14 cellular contexts compared by ENCODE assay signal in genomic region chr15:40962317-40962716, GRCh38. TPM values are rescaled to one million over a fixed set of nuclear protein-coding genes. Genes with fewer than 3 reads are reported as not detected.
DNase-seq lines count a peak whose midpoint lies in the region; ATAC-seq, FAIRE-seq and TF ChIP-seq lines count a peak whose summit lies in the region.
"Not testable (repeated sequence)": the region's sequence is repeated elsewhere in the genome, so short reads cannot be mapped to it uniquely, and the experiment has no call there.
"Had no signal": no experiment of that assay in that cellular context is flagged by ENCODE, and none has a peak within 500 bp of the region (broad histone marks: within the 10 kb centered on the region; RNA-seq: fewer than 3 reads in every experiment).

No MANE protein-coding gene starts in this region.

- in situ Hi-C loops in K562 (cut with MboI), result not testable (repeated sequence)

- not testable (repeated sequence) for H3K9me3 Mint-ChIP-seq in activated naive CD4-positive, alpha-beta T cell treated with anti-CD3 and anti-CD28 coated beads, Interleukin-2, amount 10 ng/mL, durations not matched to agents 7 days and 5 days; endothelial cell (ENCODE audit: unreplicated experiment); neural progenitor cell
- peaks cover 11% of the 10 kb centered on the region for H3K9me3 Mint-ChIP-seq in nephron progenitor cell

- not testable (repeated sequence) for H3K9me1 ChIP-seq in K562 (ENCODE audit: control insufficient read depth, insufficient read depth, low read length)

- POLR2A ChIA-PET in K562 (lab: Yijun Ruan, JAX), result interaction anchor here (0.6 to 0.7 kb wide), 3 partner anchors 9 to 185 kb away, joined by 3 read pairs; partner anchors contain the start of gene CHAC1

- H3K36me3 ChIP-seq in RWPE2 (ENCODE audit: low read depth); K562 (ENCODE audit: control insufficient read depth, insufficient read depth, low read length); neural progenitor cell; testis (ENCODE audit: low read depth, missing control alignments): not testable (repeated sequence)

- H2AFZ ChIP-seq in K562 (ENCODE audit: low read depth, low read length); neural progenitor cell (replicated peaks): not testable (repeated sequence)

- H3K4me3 Mint-ChIP-seq in activated naive CD4-positive, alpha-beta T cell treated with anti-CD3 and anti-CD28 coated beads, Interleukin-2, amount 10 ng/mL, durations not matched to agents 7 days and 5 days; endothelial cell (ENCODE audit: unreplicated experiment); nephron progenitor cell: not testable (repeated sequence)
- peak overlapping the region; percentile 46 for H3K4me3 Mint-ChIP-seq in neural progenitor cell

- H3K79me2 ChIP-seq in K562 (ENCODE audit: control insufficient read depth, insufficient read depth, low read length); neural progenitor cell (ENCODE audit: low read depth): not testable (repeated sequence)

- TF ChIP-seq POLR2A in K562 (conservative IDR thresholded peaks at IDR 0.05), result peak; percentile 63; the same call in 1 of the 2 replicates
- TF ChIP-seq POLR2A in testis (IDR thresholded peaks at IDR 0.05), result not testable (repeated sequence)

- not testable (repeated sequence) for H3K9ac ChIP-seq in K562 (ENCODE audit: insufficient read depth in 1 of 2, low read depth in 2 of 2, low read length in 2 of 2); neural progenitor cell

- TF ChIP-seq EP300 in K562 (IDR thresholded peaks at IDR 0.05; ENCODE audit: low read length), result not testable (repeated sequence)

- H3K4me3 ChIP-seq in RWPE2 (ENCODE audit: severe bottlenecking); K562; neural progenitor cell: not testable (repeated sequence)
- H3K4me3 ChIP-seq in testis, result peak overlapping the region in 1 of 2 donors; percentile 23

- H4K20me1 ChIP-seq in K562 (replicated peaks; ENCODE audit: control insufficient read depth, insufficient read depth, low read length); neural progenitor cell (ENCODE audit: low read depth): not testable (repeated sequence)

- not testable (repeated sequence) for H3K4me1 Mint-ChIP-seq in activated naive CD4-positive, alpha-beta T cell treated with anti-CD3 and anti-CD28 coated beads, Interleukin-2, amount 10 ng/mL, durations not matched to agents 7 days and 5 days
- peaks cover 20% of the 10 kb centered on the region for H3K4me1 Mint-ChIP-seq in endothelial cell (ENCODE audit: unreplicated experiment)
- H3K4me1 Mint-ChIP-seq in nephron progenitor cell, result peaks cover 57% of the 10 kb centered on the region
- H3K4me1 Mint-ChIP-seq in neural progenitor cell, result peaks cover 25% of the 10 kb centered on the region

- H3K27me3 ChIP-seq in RWPE2 (ENCODE audit: insufficient read depth, poor library complexity, severe bottlenecking); K562 (ENCODE audit: control insufficient read depth in 2 of 2, insufficient read depth in 2 of 2, low read length in 2 of 2); neural progenitor cell; testis: not testable (repeated sequence)

- H3K27me3 Mint-ChIP-seq in activated naive CD4-positive, alpha-beta T cell treated with anti-CD3 and anti-CD28 coated beads, Interleukin-2, amount 10 ng/mL, durations not matched to agents 7 days and 5 days, result peaks cover 10% of the 10 kb centered on the region
- peaks cover 17% of the 10 kb centered on the region for H3K27me3 Mint-ChIP-seq in endothelial cell (ENCODE audit: unreplicated experiment)
- not testable (repeated sequence) for H3K27me3 Mint-ChIP-seq in nephron progenitor cell (ENCODE audit: low read depth, poor library complexity); neural progenitor cell (ENCODE audit: insufficient read depth, low read depth)

- FAIRE-seq in K562 (lab: Jason Lieb, UNC), result not testable (repeated sequence)

- CTCF ChIA-PET in activated naive CD4-positive, alpha-beta T cell treated with anti-CD3 and anti-CD28 coated beads, Interleukin-2, amount 10 ng/mL, durations not matched to agents 7 days and 5 days (lab: Charles Lee), result interaction anchor here (1.9 kb wide), 1 partner anchor 11 kb away, joined by 4 read pairs; no protein-coding TSS in a partner anchor
- CTCF ChIA-PET in K562 (lab: Yijun Ruan, JAX; ENCODE audit: low intra/inter-chr PET ratio), result not testable (repeated sequence)

- not testable (repeated sequence) for H3K36me3 Mint-ChIP-seq in activated naive CD4-positive, alpha-beta T cell treated with anti-CD3 and anti-CD28 coated beads, Interleukin-2, amount 10 ng/mL, durations not matched to agents 7 days and 5 days; nephron progenitor cell (ENCODE audit: low read depth); neural progenitor cell
- H3K36me3 Mint-ChIP-seq in endothelial cell (ENCODE audit: low read depth, unreplicated experiment), result peaks cover 14% of the 10 kb centered on the region

- DNase-seq in RWPE2 (ENCODE audit: low spot score), result peak; percentile 15
- peak; percentile 5 for DNase-seq in activated naive CD4-positive, alpha-beta T cell treated with anti-CD3 and anti-CD28 coated beads, Interleukin-2, amount 10 ng/mL, durations not matched to agents 7 days and 5 days
- not testable (repeated sequence) for DNase-seq in K562 (ENCODE audit: extremely low read depth in 1 of 4, low spot score in 3 of 4); endothelial cell (ENCODE audit: low spot score); nephron progenitor cell; neural progenitor cell (ENCODE audit: low spot score)
- peak; percentile 74 for DNase-seq in testis

- not testable (repeated sequence) for TF ChIP-seq CTCF in RWPE2 (IDR thresholded peaks at IDR 0.05; ENCODE audit: poor library complexity, severe bottlenecking); K562 (IDR thresholded peaks at IDR 0.05 in 2 of 3, conservative IDR thresholded peaks at IDR 0.05 in 1 of 3; ENCODE audit: insufficient read depth in 2 of 3, low read depth in 1 of 3, low read length in 3 of 3); endothelial cell (IDR thresholded peaks at IDR 0.05; ENCODE audit: unreplicated experiment); nephron progenitor cell (IDR thresholded peaks at IDR 0.05); neural progenitor cell (IDR thresholded peaks at IDR 0.05); testis (IDR thresholded peaks at IDR 0.05)

- H3K27ac Mint-ChIP-seq in activated naive CD4-positive, alpha-beta T cell treated with anti-CD3 and anti-CD28 coated beads, Interleukin-2, amount 10 ng/mL, durations not matched to agents 7 days and 5 days; neural progenitor cell: not testable (repeated sequence)
- H3K27ac Mint-ChIP-seq in endothelial cell (ENCODE audit: unreplicated experiment), result peak overlapping the region; percentile 5
- H3K27ac Mint-ChIP-seq in nephron progenitor cell, result peak overlapping the region; percentile 25

- WGBS in K562 (ENCODE audit: insufficient coverage, low coverage, missing lambda C conversion rate), result 65% methylated on average over 14 of the region's 14 CpGs
- 65 to 68% methylated on average over 14 of the region's 14 CpGs for WGBS in testis, 2 donors

- H3K4me1 ChIP-seq in RWPE2 (ENCODE audit: insufficient read depth, poor library complexity, severe bottlenecking); testis: not testable (repeated sequence)
- H3K4me1 ChIP-seq in K562 (replicated peaks in 1 of 2; ENCODE audit: control insufficient read depth in 2 of 2, insufficient read depth in 2 of 2, low read length in 2 of 2), result peaks cover 0 to 26% of the 10 kb centered on the region in 2 experiments; a peak in 4 of 5 replicates
- H3K4me1 ChIP-seq in neural progenitor cell, result peaks cover 15% of the 10 kb centered on the region

- H3K9me3 ChIP-seq in RWPE2 (ENCODE audit: severe bottlenecking); K562 (replicated peaks; ENCODE audit: control insufficient read depth, insufficient read depth, low read depth, low read length); neural progenitor cell (ENCODE audit: low read depth); testis: not testable (repeated sequence)

- not testable (repeated sequence) for H3F3A ChIP-seq in neural progenitor cell (ENCODE audit: low read depth)

- not testable (repeated sequence) for ATAC-seq in RWPE2 (ENCODE audit: low read depth); K562

- H3K4me2 ChIP-seq in K562 (ENCODE audit: insufficient read depth, low read length); neural progenitor cell: not testable (repeated sequence)

- not testable (repeated sequence) for BruUV-seq in K562 (replicated peaks; lab: Mats Ljungman, UMichigan)

- intact Hi-C loops in K562 (cut with micrococcal nuclease); testis (cut with DNase I; ENCODE audit: low total_unique reads): not testable (repeated sequence)

- H3K27ac ChIP-seq in RWPE2 (ENCODE audit: poor library complexity, severe bottlenecking); K562 (ENCODE audit: extremely low read depth, low read depth, low read length); neural progenitor cell; testis: not testable (repeated sequence)

- not testable (repeated sequence) for TF ChIP-seq RAD21 in K562 (CRISPR knock-in tag; conservative IDR thresholded peaks at IDR 0.05 in 1 of 2, IDR thresholded peaks at IDR 0.05 in 1 of 2)

RNA-seq across cellular contexts. Expression of gene CHAC1, which starts 9.0 kb away (rescaled TPM):
- total RNA-seq in K562 (2011; cell fraction: chromatin; rRNA removed; ENCODE audit: low replicate concordance), result 6.0 and 19.1 TPM in 2 replicates
- 22.9 and 29.7 TPM in 2 replicates for total RNA-seq in K562 (2011; cell fraction: nucleolus; rRNA removed)
- 12.4 and 15.8 TPM in 2 replicates for total RNA-seq in K562 (2011; cell fraction: nucleoplasm; rRNA removed)
- 33.2 and 36.8 TPM in 2 replicates for total RNA-seq in K562 (2014; rRNA removed)
- 6.3 and 7.5 TPM in 2 replicates for total RNA-seq in K562 (2014; rRNA removed; fragmentation: Illumina TruSeq; extraction: Trizol)
- 0.19 and 0.47 TPM in 2 replicates for total RNA-seq in K562 (2015; rRNA removed; fragmentation: Illumina TruSeq; extraction: Trizol)
- 29.6 and 33.3 TPM in 2 replicates for total RNA-seq in K562 (2021)
- polyA plus RNA-seq in K562 (2011; rRNA removed), result 7.1 and 16.0 TPM in 2 replicates
- polyA plus RNA-seq in K562 (2011; cell fraction: cytosol; rRNA removed), result 20.6 and 22.9 TPM in 2 replicates
- 10.7 and 11.2 TPM in 2 replicates for polyA plus RNA-seq in K562 (2011; cell fraction: nucleus; rRNA removed)
- polyA plus RNA-seq in K562 (2012), result 2.9 and 41.9 TPM in 2 replicates
- polyA plus RNA-seq in K562 (2014; fragmentation: Illumina TruSeq; extraction: Trizol), result 15.1 and 32.3 TPM in 2 replicates
- polyA plus RNA-seq in K562 (2014; fragmentation: Nextera tagmentation; extraction: Ambion mirVana), result 1 to 10 TPM; 2.5 to 4.4 TPM
- 33.6 and 39.0 TPM in 2 replicates for polyA plus RNA-seq in K562 (2014; rRNA removed)
- 3.5 and 5.5 TPM in 2 replicates for polyA minus RNA-seq in K562 (2011; rRNA and poly(A)+ RNA removed)
- polyA minus RNA-seq in K562 (2011; cell fraction: cytosol; rRNA and poly(A)+ RNA removed), result 4.1 and 13.5 TPM in 2 replicates
- polyA minus RNA-seq in K562 (2011; cell fraction: nucleus; rRNA and poly(A)+ RNA removed), result 5.0 and 7.7 TPM in 2 replicates
- total RNA-seq in endothelial cell (ENCODE audit: unreplicated experiment), result 16.4 TPM
- total RNA-seq in neural progenitor cell (ENCODE audit: low replicate concordance), result 2.4 and 4.8 TPM in 2 replicates
- 1 to 10 TPM; 2.5 to 5.9 TPM for total RNA-seq in testis
- polyA plus RNA-seq in testis (ENCODE audit: insufficient read depth, low read depth, low replicate concordance), result 1.8 TPM
- polyA plus RNA-seq: CD14-positive monocyte; CD8-positive, alpha-beta memory T cell had no signal

RNA-seq across cellular contexts. Expression of gene DLL4, which starts 33.2 kb away (rescaled TPM):
- total RNA-seq in K562 (2011; cell fraction: chromatin; rRNA removed; ENCODE audit: low replicate concordance), result 3.0 and 5.4 TPM in 2 replicates
- 5.5 and 6.0 TPM in 2 replicates for total RNA-seq in K562 (2011; cell fraction: nucleolus; rRNA removed)
- total RNA-seq in K562 (2011; cell fraction: nucleoplasm; rRNA removed), result 2.8 and 3.7 TPM in 2 replicates
- total RNA-seq in K562 (2014; rRNA removed) (0.59 and 0.78 TPM in 2 replicates), K562 (2014; rRNA removed; fragmentation: Illumina TruSeq; extraction: Trizol) (0.26 and 0.40 TPM in 2 replicates), K562 (2015; rRNA removed; fragmentation: Illumina TruSeq; extraction: Trizol) (0.43 and 0.60 TPM in 2 replicates), K562 (2021) (1.1 and 1.3 TPM in 2 replicates), endothelial cell (ENCODE audit: unreplicated experiment) (257 TPM), neural progenitor cell (ENCODE audit: low replicate concordance) (0.12 TPM in 1 of 2 replicates, not detected in the other), testis (1 to 10 TPM; 3.5 to 3.9 TPM)
- polyA plus RNA-seq in K562 (2011; rRNA removed) (0.40 and 0.77 TPM in 2 replicates), K562 (2014; fragmentation: Illumina TruSeq; extraction: Trizol) (0.42 and 0.62 TPM in 2 replicates), K562 (2014; fragmentation: Nextera tagmentation; extraction: Ambion mirVana) (under 1 TPM in 1 of 2 experiments, not detected in 1; 0.04 TPM), K562 (2014; rRNA removed) (0.30 and 0.89 TPM in 2 replicates), testis (ENCODE audit: insufficient read depth, low read depth, low replicate concordance) (2.0 TPM)
- polyA plus RNA-seq in K562 (2011; cell fraction: cytosol; rRNA removed), result 0.46 and 0.75 TPM in 2 replicates
- polyA plus RNA-seq in K562 (2011; cell fraction: nucleus; rRNA removed), result 2.3 and 2.4 TPM in 2 replicates
- 0.30 and 0.60 TPM in 2 replicates for polyA plus RNA-seq in K562 (2012)
- polyA minus RNA-seq in K562 (2011; rRNA and poly(A)+ RNA removed), result 0.53 and 0.54 TPM in 2 replicates
- 0.57 and 0.64 TPM in 2 replicates for polyA minus RNA-seq in K562 (2011; cell fraction: cytosol; rRNA and poly(A)+ RNA removed)
- 2.0 and 3.0 TPM in 2 replicates for polyA minus RNA-seq in K562 (2011; cell fraction: nucleus; rRNA and poly(A)+ RNA removed)
- total RNA-seq: A172; Calu3; CD4-positive, alpha-beta memory T cell; CD4-positive, CD25-positive, alpha-beta regulatory T cell; CD8-positive, alpha-beta memory T cell; Daoy had no signal
- polyA plus RNA-seq: CD14-positive monocyte; CD4-positive, alpha-beta memory T cell; CD4-positive, CD25-positive, alpha-beta regulatory T cell; CD8-positive, alpha-beta memory T cell had no signal

Comparison
In these comparisons a context has a peak if more than half of its experiments do, and no peak if none do; other contexts are left out.
1. RNA of gene DLL4, which starts 33.2 kb away (total RNA-seq): 257 TPM in endothelial cell (single experiment); 3.5 to 3.9 TPM in testis, 0.26 to 6.0 TPM in K562 and 0.12 TPM in neural progenitor cell; every median in the first group is over 10 times any median in the second.